In the genomic region with DNA sequence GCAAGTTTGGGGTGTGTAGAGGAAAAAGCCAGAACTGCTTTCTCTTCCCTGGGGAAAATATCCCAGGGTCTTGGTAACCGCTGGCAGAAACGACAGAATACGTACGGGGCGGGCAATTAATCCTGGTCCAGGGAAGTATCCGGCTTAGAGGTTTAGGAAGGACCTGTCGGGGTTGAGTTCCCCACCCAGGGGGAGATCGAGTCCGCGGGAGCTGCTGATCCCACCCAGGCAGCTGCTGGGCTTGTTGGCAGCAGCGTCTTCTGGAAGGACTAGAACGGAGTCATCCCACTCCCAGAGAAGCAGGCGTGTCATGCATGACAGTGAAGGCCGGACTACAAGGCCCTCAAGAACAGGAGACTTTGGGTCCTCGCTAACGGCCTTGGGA, we compare ENCODE assay signal across 7 cellular contexts. TPM values are rescaled to one million over a fixed set of nuclear protein-coding genes. Genes with fewer than 3 reads are reported as not detected.
A peak's percentile ranks its signal among the peaks of the same experiment; 100 is the strongest.
DNase-seq lines count a peak whose midpoint lies in the region; ATAC-seq lines count a peak whose summit lies in the region.
"Not testable (repeated sequence)": the region's sequence is repeated elsewhere in the genome, so short reads cannot be mapped to it uniquely, and the experiment has no call there.

No MANE protein-coding gene starts in this region.

- H3K27me3 Mint-ChIP-seq in activated T-cell treated with anti-CD3 and anti-CD28 coated beads, Interleukin-2, amount 50 U/mL, for 72 hours (ENCODE audit: low read depth); memory B cell: not testable (repeated sequence)

- not testable (repeated sequence) for H3K4me3 Mint-ChIP-seq in activated T-cell treated with anti-CD3 and anti-CD28 coated beads, Interleukin-2, amount 50 U/mL, for 72 hours; memory B cell

- not testable (repeated sequence) for H3K36me3 Mint-ChIP-seq in activated T-cell treated with anti-CD3 and anti-CD28 coated beads, Interleukin-2, amount 50 U/mL, for 72 hours (ENCODE audit: insufficient read depth in 2 of 2); memory B cell

- peaks cover 18% of the 10 kb centered on the region for H3K4me1 Mint-ChIP-seq in activated T-cell treated with anti-CD3 and anti-CD28 coated beads, Interleukin-2, amount 50 U/mL, for 72 hours (ENCODE audit: low read depth)
- H3K4me1 Mint-ChIP-seq in memory B cell: not testable (repeated sequence)

- not testable (repeated sequence) for DNase-seq in activated T-cell treated with anti-CD3 and anti-CD28 coated beads, Interleukin-2, amount 50 U/mL, for 72 hours; memory B cell (ENCODE audit: low spot score in 2 of 2)

- H3K9me3 Mint-ChIP-seq in activated T-cell treated with anti-CD3 and anti-CD28 coated beads, Interleukin-2, amount 50 U/mL, for 72 hours; memory B cell: not testable (repeated sequence)

- peak; percentile 33 for ATAC-seq in GM18870 (IDR thresholded peaks at IDR 0.05; ENCODE audit: unreplicated experiment)
- ATAC-seq in GM21360 (IDR thresholded peaks at IDR 0.05; ENCODE audit: unreplicated experiment): peak; percentile 31
- ATAC-seq in HG02623 (IDR thresholded peaks at IDR 0.05; ENCODE audit: unreplicated experiment): peak; percentile 32
- peak; percentile 22 for ATAC-seq in HG03066 (IDR thresholded peaks at IDR 0.05; ENCODE audit: low read depth, unreplicated experiment)
- ATAC-seq in HG03521 (IDR thresholded peaks at IDR 0.05; ENCODE audit: unreplicated experiment): peak; percentile 37
- peak; percentile 71 to 73 for ATAC-seq in activated T-cell treated with anti-CD3 and anti-CD28 coated beads, Interleukin-2, amount 50 U/mL, for 72 hours (replicated peaks in 1 of 2)
- peak; percentile 36 for ATAC-seq in memory B cell (ENCODE audit: low read depth)

- H3K27ac Mint-ChIP-seq in activated T-cell treated with anti-CD3 and anti-CD28 coated beads, Interleukin-2, amount 50 U/mL, for 72 hours: peak overlapping the region; percentile 100
- H3K27ac Mint-ChIP-seq in memory B cell: not testable (repeated sequence)

RNA-seq across cellular contexts. Expression of a gene that starts 7.6 kb away (rescaled TPM):
- 10 to 100 TPM; 53.4 to 54.8 TPM for total RNA-seq in activated T-cell treated with anti-CD3 and anti-CD28 coated beads, Interleukin-2, amount 50 U/mL, for 72 hours

Comparison
In these comparisons a context has a peak if more than half of its experiments do, and no peak if none do; other contexts are left out.
1. ATAC-seq: peak in every context shown above with its lines; median percentile 72 in activated T-cell treated with anti-CD3 and anti-CD28 coated beads, Interleukin-2, amount 50 U/mL, for 72 hours; 37 in HG03521; 36 in memory B cell; 33 in GM18870; 32 in HG02623; 31 in GM21360; 22 in HG03066.